ENCODE assay signal across 18 cellular contexts in the genomic region with DNA sequence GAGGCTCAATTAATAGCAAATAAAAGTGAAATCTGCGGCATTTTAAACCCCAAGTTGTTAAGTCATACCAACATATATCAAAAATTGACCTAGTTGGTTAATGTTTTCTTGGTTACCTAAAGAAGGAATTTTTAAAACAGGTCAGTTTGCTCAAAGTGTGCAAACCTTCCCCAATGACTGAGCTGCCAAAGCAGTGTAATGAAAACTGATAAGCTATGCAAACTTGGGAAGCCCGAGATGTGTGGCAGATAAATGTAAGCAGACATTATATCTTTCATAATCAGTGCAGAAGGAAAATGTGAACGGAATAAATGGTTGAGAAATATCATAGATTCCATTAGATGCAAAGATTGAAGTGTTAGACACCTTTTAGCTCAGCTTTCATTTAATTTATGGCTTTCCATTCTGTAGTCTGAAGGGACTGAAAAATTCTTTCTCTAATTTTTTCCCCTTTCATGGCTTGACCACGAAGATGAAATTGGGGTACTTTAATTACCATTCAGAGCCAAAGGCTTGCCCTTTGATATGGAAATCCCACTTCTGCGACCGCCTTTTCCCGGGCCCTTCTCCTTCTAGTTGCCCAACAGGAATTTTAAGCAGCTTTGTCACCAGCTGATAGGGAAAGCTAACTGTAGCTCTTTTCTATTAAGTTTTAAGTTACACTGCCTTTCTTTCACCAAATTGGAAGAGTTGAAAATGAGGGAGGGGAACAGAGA.
A peak's percentile ranks its signal among the peaks of the same experiment; 100 is the strongest.
DNase-seq lines count a peak whose midpoint lies in the region; TF ChIP-seq lines count a peak whose summit lies in the region.
"Had no signal": no experiment of that assay in that cellular context is flagged by ENCODE, and none has a peak within 500 bp of the region (broad histone marks: within the 10 kb centered on the region; RNA-seq: fewer than 3 reads in every experiment).

No MANE protein-coding gene starts in this region.

- H3K4me3 Mint-ChIP-seq in endodermal cell (no peak overlapping the region), mesothelial cell of epicardium (no peak overlapping the region)
- H3K4me3 Mint-ChIP-seq: CD8-positive, alpha-beta memory T cell; H9 had no signal

- peaks cover 5% of the 10 kb centered on the region for H3K9me3 Mint-ChIP-seq in endodermal cell
- H3K9me3 Mint-ChIP-seq in mesothelial cell of epicardium, result peaks cover 8% of the 10 kb centered on the region

- H3K36me3 ChIP-seq in HUES48 (ENCODE audit: control insufficient read depth, insufficient read depth, low read length) (no peaks in the 10 kb centered on the region), endodermal cell (ENCODE audit: control insufficient read depth, insufficient read depth, low read length) (no peaks in the 10 kb centered on the region)
- H3K36me3 ChIP-seq: BLaER1 treated with 17β-estradiol and CSF1 and Interleukin-3, amounts not matched to agents 10 nM and 100 nM had no signal

- H3K27me3 Mint-ChIP-seq in endodermal cell (ENCODE audit: insufficient read depth), result no peaks in the 10 kb centered on the region
- no peaks in the 10 kb centered on the region for H3K27me3 Mint-ChIP-seq in mesothelial cell of epicardium (ENCODE audit: low read depth)
- H3K27me3 Mint-ChIP-seq: CD8-positive, alpha-beta memory T cell had no signal

- H3K27me3 ChIP-seq in HUES48 (ENCODE audit: control insufficient read depth, insufficient read depth, low read length) (no peaks in the 10 kb centered on the region), endodermal cell (ENCODE audit: control insufficient read depth, insufficient read depth, low read length, poor library complexity, severe bottlenecking) (no peaks in the 10 kb centered on the region)
- H3K27me3 ChIP-seq: BLaER1 treated with 17β-estradiol and CSF1 and Interleukin-3, amounts not matched to agents 10 nM and 100 nM had no signal

- DNase-seq in endodermal cell (peak; percentile 50), mesothelial cell of epicardium (ENCODE audit: low spot score in 2 of 2, unreplicated experiment in 2 of 2) (no peak), retina (peak; percentile 57), CD1c-positive myeloid dendritic cell (ENCODE audit: extremely low spot score) (no peak), amygdala (lab: John Stamatoyannopoulos, UW) (no peak), SIG-M5 (lab: John Stamatoyannopoulos, UW) (no peak)
- DNase-seq: CD8-positive, alpha-beta memory T cell; DMS79 treated with DMSO at 0.1 percent for 48 hours; H9; KBM-7; NCI-H1694; NCI-H2227 treated with DMSO at 0.1 percent for 48 hours; NCI-H510A treated with DMSO at 0.1 percent for 48 hours; NCI-H774; RPMI8226; SHP77 treated with DMSO at 0.1 percent for 48 hours had no signal

- peaks cover 42% of the 10 kb centered on the region for H3K4me1 ChIP-seq in HUES48 (ENCODE audit: control insufficient read depth, insufficient read depth, low read length)
- H3K4me1 ChIP-seq in endodermal cell (ENCODE audit: control insufficient read depth, insufficient read depth, low read length), result peaks cover 4% of the 10 kb centered on the region
- H3K4me1 ChIP-seq: BLaER1 treated with 17β-estradiol and CSF1 and Interleukin-3, amounts not matched to agents 10 nM and 100 nM had no signal

- H3K4me3 ChIP-seq in HUES48 (ENCODE audit: low read depth, low read length) (no peak overlapping the region), endodermal cell (ENCODE audit: low read length) (no peak overlapping the region)
- H3K4me3 ChIP-seq: BLaER1 treated with 17β-estradiol and CSF1 and Interleukin-3, amounts not matched to agents 10 nM and 100 nM had no signal

- TF ChIP-seq CTCF in endodermal cell (conservative IDR thresholded peaks at IDR 0.05) (no peak), mesothelial cell of epicardium (IDR thresholded peaks at IDR 0.05; ENCODE audit: unreplicated experiment) (no peak)

- H3K27ac Mint-ChIP-seq in endodermal cell (no peak overlapping the region), mesothelial cell of epicardium (peak overlapping the region; percentile 54)
- H3K27ac Mint-ChIP-seq: CD8-positive, alpha-beta memory T cell had no signal

- H3K9me3 ChIP-seq in HUES48 (ENCODE audit: control insufficient read depth, insufficient read depth, low read length), result no peaks in the 10 kb centered on the region
- no peaks in the 10 kb centered on the region for H3K9me3 ChIP-seq in endodermal cell (ENCODE audit: control insufficient read depth, low read length)
- H3K9me3 ChIP-seq: BLaER1 treated with 17β-estradiol and CSF1 and Interleukin-3, amounts not matched to agents 10 nM and 100 nM had no signal

- H3K36me3 Mint-ChIP-seq in endodermal cell (ENCODE audit: low read depth) (no peaks in the 10 kb centered on the region), mesothelial cell of epicardium (no peaks in the 10 kb centered on the region)
- H3K36me3 Mint-ChIP-seq: CD8-positive, alpha-beta memory T cell had no signal

- H3K27ac ChIP-seq in HUES48 (ENCODE audit: low read depth, low read length), result peak overlapping the region; percentile 58
- peak overlapping the region; percentile 87 for H3K27ac ChIP-seq in endodermal cell (ENCODE audit: low read depth, low read length)
- H3K27ac ChIP-seq: BLaER1 treated with 17β-estradiol and CSF1 and Interleukin-3, amounts not matched to agents 10 nM and 100 nM had no signal

- H3K9ac ChIP-seq in HUES48 (ENCODE audit: low read depth, low read length) (no peak overlapping the region), endodermal cell (ENCODE audit: extremely low read depth, low read length, poor library complexity, severe bottlenecking) (no peak overlapping the region)
- H3K9ac ChIP-seq: BLaER1 treated with 17β-estradiol and CSF1 and Interleukin-3, amounts not matched to agents 10 nM and 100 nM had no signal

- H3K4me1 Mint-ChIP-seq in endodermal cell (peaks cover 34% of the 10 kb centered on the region), mesothelial cell of epicardium (peaks cover 14% of the 10 kb centered on the region)
- H3K4me1 Mint-ChIP-seq: CD8-positive, alpha-beta memory T cell had no signal

- WGBS in endodermal cell (ENCODE audit: insufficient coverage in 1 of 2, insufficient read length in 1 of 2), 2 experiments, result 30 to 48% methylated on average over 6 to 7 of the region's 7 CpGs

Comparison
In these comparisons a context has a peak if more than half of its experiments do, and no peak if none do; other contexts are left out.
1. DNase-seq: peak in endodermal cell (single experiment) and retina (single experiment); none in mesothelial cell of epicardium (0 of 2), CD1c-positive myeloid dendritic cell (single experiment), amygdala (0 of 56) and SIG-M5 (single experiment).